8 cellular contexts compared by ENCODE assay signal in the genomic region with DNA sequence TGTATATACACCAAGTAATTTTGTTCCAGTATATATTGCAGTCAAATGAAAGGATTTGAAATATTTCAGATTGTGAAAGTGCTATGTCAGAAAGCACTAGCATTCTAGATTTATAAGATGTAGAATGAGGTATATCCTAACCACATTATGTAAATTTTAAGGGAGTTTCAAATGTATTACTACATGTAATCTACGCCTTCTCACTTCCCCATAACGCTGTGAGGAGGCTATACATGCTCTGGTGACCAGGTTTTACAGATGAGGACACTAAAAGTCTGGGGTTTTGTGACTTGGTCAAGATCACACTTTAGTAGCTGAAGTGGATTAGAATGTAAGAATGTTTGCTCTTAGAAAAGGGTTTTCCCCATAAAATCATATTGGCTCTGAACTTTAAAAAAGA. TPM values are rescaled to one million over a fixed set of nuclear protein-coding genes. Genes with fewer than 3 reads are reported as not detected.
DNase-seq lines count a peak whose midpoint lies in the region; ATAC-seq and TF ChIP-seq lines count a peak whose summit lies in the region.
"Had no signal": no experiment of that assay in that cellular context is flagged by ENCODE, and none has a peak within 500 bp of the region (broad histone marks: within the 10 kb centered on the region; RNA-seq: fewer than 3 reads in every experiment).

No MANE protein-coding gene starts in this region.

- H3K27me3 ChIP-seq in gastrocnemius medialis (no peaks in the 10 kb centered on the region), H7 (ENCODE audit: control insufficient read depth, insufficient read depth, low read length) (no peaks in the 10 kb centered on the region)

- no peaks in the 10 kb centered on the region for H3K36me3 ChIP-seq in gastrocnemius medialis
- H3K36me3 ChIP-seq in H7 (replicated peaks; ENCODE audit: control insufficient read depth, insufficient read depth, low read length), result no peaks in the 10 kb centered on the region

- TF ChIP-seq POLR2A in gastrocnemius medialis (IDR thresholded peaks at IDR 0.05), result no peak

- ATAC-seq in GM19035 (IDR thresholded peaks at IDR 0.05; ENCODE audit: unreplicated experiment), result peak; percentile 99
- ATAC-seq in HG02610 (IDR thresholded peaks at IDR 0.05; ENCODE audit: unreplicated experiment), result peak; percentile 98
- peak; percentile 99 for ATAC-seq in HG03575 (IDR thresholded peaks at IDR 0.05; ENCODE audit: extremely low read depth, insufficient number of reproducible peaks, low FRiP score, unreplicated experiment)
- no peak for ATAC-seq in gastrocnemius medialis
- ATAC-seq in left colon, result no peak

- intact Hi-C loops in gastrocnemius medialis (cut with DNase I; ENCODE audit: low total_unique reads) (no loop called here), left colon (cut with DNase I, micrococcal nuclease) (no loop called here)

- peak overlapping the region; percentile 75 to 86 (median 83) for H3K27ac ChIP-seq in gastrocnemius medialis
- H3K27ac ChIP-seq: VCaP had no signal

- H3K9me3 ChIP-seq in gastrocnemius medialis, result no peaks in the 10 kb centered on the region

- H3K4me3 ChIP-seq in gastrocnemius medialis, result no peak overlapping the region
- no peak overlapping the region for H3K4me3 ChIP-seq in H7 (ENCODE audit: insufficient read depth, low read depth, low read length)

- no peak for DNase-seq in gastrocnemius medialis
- no peak for DNase-seq in H7
- DNase-seq in stimulated activated naive CD4-positive, alpha-beta T cell (lab: John Stamatoyannopoulos, UW), result no peak
- no peak for DNase-seq in left colon

- H3K4me1 ChIP-seq in gastrocnemius medialis, result peaks cover 27 to 61% of the 10 kb centered on the region in 2 donors

- no peak for TF ChIP-seq CTCF in gastrocnemius medialis (IDR thresholded peaks at IDR 0.05 in 4 of 5, conservative IDR thresholded peaks at IDR 0.05 in 1 of 5)

- in situ Hi-C loops in gastrocnemius medialis (cut with MboI; ENCODE audit: low sequenced_read_pairs in 4 of 4), result no loop called here

RNA-seq across cellular contexts. Expression of a gene that starts 8.1 kb away (rescaled TPM):
- total RNA-seq in gastrocnemius medialis (1 to 10 TPM; 1.4 to 4.2 (median 2.1) TPM), left colon (1 to 10 TPM; 1.6 to 2.0 TPM)
- total RNA-seq in H7 (2014; rRNA removed; shearing (Covaris generic)), result 0.44 and 0.76 TPM in 2 replicates

Comparison
In these comparisons a context has a peak if more than half of its experiments do, and no peak if none do; other contexts are left out.
1. ATAC-seq: peak in GM19035 (single experiment), HG02610 (single experiment) and HG03575 (single experiment); none in gastrocnemius medialis (0 of 2) and left colon (single experiment).